In genomic region chr16:75341934-75342811, GRCh38 we compare ENCODE assay signal across 10 cellular contexts.
DNase-seq lines count a peak whose midpoint lies in the region; ATAC-seq and TF ChIP-seq lines count a peak whose summit lies in the region.
"Had no signal": no experiment of that assay in that cellular context is flagged by ENCODE, and none has a peak within 500 bp of the region (broad histone marks: within the 10 kb centered on the region; RNA-seq: fewer than 3 reads in every experiment).

No MANE protein-coding gene starts in this region.

- no peak for TF ChIP-seq CTCF in GM13976 (IDR thresholded peaks at IDR 0.05; ENCODE audit: borderline replicate concordance, control extremely low read depth, extremely low read depth, insufficient read depth, missing control alignments)

- peak; percentile 82 for ATAC-seq in esophagus mucosa
- ATAC-seq in HG02623 (IDR thresholded peaks at IDR 0.05; ENCODE audit: unreplicated experiment): no peak
- no peak for ATAC-seq in GM19324 (IDR thresholded peaks at IDR 0.05; ENCODE audit: low FRiP score, unreplicated experiment)
- ATAC-seq: activated CD8-positive, alpha-beta memory T cell treated with anti-CD3 and anti-CD28 coated beads, Interleukin-2, amount 10 ng/mL, durations not matched to agents 7 days and 5 days had no signal

- in situ Hi-C loops in GM13976 (cut with MboI; ENCODE audit: low sequenced_read_pairs, unreplicated experiment): no loop called here

- DNase-seq in AG08395 (ENCODE audit: low spot score) (peak; percentile 55), MV-4-11 (lab: John Stamatoyannopoulos, UW) (peak; percentile 15), myocyte (ENCODE audit: low read depth) (peak; percentile 70), GM13976 (ENCODE audit: low spot score) (no peak), T-helper 2 cell (no peak)
- DNase-seq: activated CD8-positive, alpha-beta memory T cell treated with anti-CD3 and anti-CD28 coated beads, Interleukin-2, amount 10 ng/mL, durations not matched to agents 7 days and 5 days; erythroblast had no signal

Comparison
In these comparisons a context has a peak if more than half of its experiments do, and no peak if none do; other contexts are left out.
1. DNase-seq: peak in AG08395 (single experiment), MV-4-11 (single experiment) and myocyte (single experiment); none in GM13976 (single experiment) and T-helper 2 cell (0 of 5).